Comparison of ENCODE assay signal across 17 cellular contexts in genomic region chr3:11832964-11833621, GRCh38. TPM values are rescaled to one million over a fixed set of nuclear protein-coding genes. Genes with fewer than 3 reads are reported as not detected.
DNase-seq lines count a peak whose midpoint lies in the region; ATAC-seq and TF ChIP-seq lines count a peak whose summit lies in the region.
"Had no signal": no experiment of that assay in that cellular context is flagged by ENCODE, and none has a peak within 500 bp of the region (broad histone marks: within the 10 kb centered on the region; RNA-seq: fewer than 3 reads in every experiment).

No MANE protein-coding gene starts in this region.

- H3K9me3 ChIP-seq in testis (no peaks in the 10 kb centered on the region), heart right ventricle (no peaks in the 10 kb centered on the region)
- H3K9me3 ChIP-seq: HAP-1, neutrophil had no signal

- H3K27me3 ChIP-seq in testis (no peaks in the 10 kb centered on the region), heart right ventricle (no peaks in the 10 kb centered on the region)
- H3K27me3 ChIP-seq: cardiac muscle cell, neutrophil had no signal

- H3K4me1 ChIP-seq in testis (peaks cover 13% of the 10 kb centered on the region), heart right ventricle (peaks cover 0 to 13% (median 0%) of the 10 kb centered on the region in 9 donors)
- H3K4me1 ChIP-seq: HAP-1 had no signal

- H3K4me3 ChIP-seq in testis (no peak overlapping the region), heart right ventricle (no peak overlapping the region)
- H3K4me3 ChIP-seq: cardiac muscle cell, HAP-1 had no signal

- no peak for ATAC-seq in heart right ventricle
- ATAC-seq: activated naive CD4-positive, alpha-beta T cell treated with anti-CD3 and anti-CD28 coated beads, Interleukin-2, amount 50 U/mL, for 72 hours; effector memory CD8-positive, alpha-beta T cell had no signal

- H3K27ac ChIP-seq in testis (peak overlapping the region; percentile 21 to 76), heart right ventricle (no peak overlapping the region)
- H3K27ac ChIP-seq: cardiac muscle cell, neutrophil, VCaP had no signal

- no peak for TF ChIP-seq POLR2A in testis (IDR thresholded peaks at IDR 0.05)

- H3K36me3 ChIP-seq in testis (ENCODE audit: low read depth, missing control alignments) (no peaks in the 10 kb centered on the region), heart right ventricle (peaks cover 0 to 99% (median 37%) of the 10 kb centered on the region in 9 donors)

- DNase-seq in amniotic epithelial cell (ENCODE audit: low read depth) (peak; percentile 52), epidermal melanocyte (ENCODE audit: insufficient read length, low spot score) (peak; percentile 42), lung microvascular endothelial cell (ENCODE audit: low read depth in 2 of 2) (peak; percentile 38 to 73), testis (peak; percentile 86), SIG-M5 (lab: John Stamatoyannopoulos, UW) (no peak), OCI-M2 (lab: John Stamatoyannopoulos, UW; ENCODE audit: unreplicated experiment) (no peak), heart right ventricle (no peak)
- no peak for DNase-seq in activated T-cell treated with anti-CD3 and anti-CD28 coated beads, Interleukin-2, amount 50 U/mL, for 48 hours
- DNase-seq: activated CD4-positive, alpha-beta T cell treated with anti-CD3 and anti-CD28 coated beads, Interleukin-2, amount 50 U/mL, for 48 hours; effector memory CD8-positive, alpha-beta T cell; MM.1S; NCI-H1694 treated with DMSO at 0.1 percent for 48 hours had no signal

- intact Hi-C loops in testis (cut with DNase I; ENCODE audit: low total_unique reads) (no loop called here), heart right ventricle (cut with DNase I) (no loop called here)

- WGBS in testis, 2 donors: 37 to 47% methylated on average over 7 of the region's 7 CpGs
- 53 to 59% methylated on average over 7 of the region's 7 CpGs for WGBS in heart right ventricle, 2 donors

- TF ChIP-seq CTCF in testis (IDR thresholded peaks at IDR 0.05): no peak
- no peak for TF ChIP-seq CTCF in heart right ventricle (IDR thresholded peaks at IDR 0.05)

RNA-seq across cellular contexts. Expression of gene TAMM41, which starts 13.6 kb away (rescaled TPM):
- total RNA-seq in lung microvascular endothelial cell (2.8 and 6.0 TPM in 2 replicates), testis (10 to 100 TPM; 21.3 to 38.9 TPM), heart right ventricle (10 to 100 TPM in 5 of 10 donors, 1 to 10 TPM in 5; 8.1 to 12.2 (median 10.2) TPM)
- polyA plus RNA-seq in testis (ENCODE audit: insufficient read depth, low read depth, low replicate concordance) (14.5 TPM), heart right ventricle (10 to 100 TPM in 1 of 2 donors, 1 to 10 TPM in 1; 9.3 to 13.0 TPM)

Comparison
In these comparisons a context has a peak if more than half of its experiments do, and no peak if none do; other contexts are left out.
1. DNase-seq: peak in amniotic epithelial cell (single experiment), epidermal melanocyte (single experiment), lung microvascular endothelial cell (2 of 2) and testis (single experiment); none in SIG-M5 (single experiment), OCI-M2 (single experiment), heart right ventricle (0 of 2) and activated T-cell treated with anti-CD3 and anti-CD28 coated beads, Interleukin-2, amount 50 U/mL, for 48 hours (0 of 2).
2. H3K27ac ChIP-seq: peak in testis (2 of 2); none in heart right ventricle (0 of 10).